ENCODE assay signal across 14 cellular contexts in genomic region chr18:32152705-32153448, GRCh38. TPM values are rescaled to one million over a fixed set of nuclear protein-coding genes. Genes with fewer than 3 reads are reported as not detected.
DNase-seq lines count a peak whose midpoint lies in the region; ATAC-seq and TF ChIP-seq lines count a peak whose summit lies in the region.
"Had no signal": no experiment of that assay in that cellular context is flagged by ENCODE, and none has a peak within 500 bp of the region (broad histone marks: within the 10 kb centered on the region; RNA-seq: fewer than 3 reads in every experiment).

No MANE protein-coding gene starts in this region.

- H3K9me3 ChIP-seq in left lung: peaks cover 0 to 6% of the 10 kb centered on the region in 2 donors

- H3K4me3 ChIP-seq in left lung: no peak overlapping the region

- H3K27ac ChIP-seq in left lung: no peak overlapping the region

- in situ Hi-C loops in GM13977 (cut with MboI; ENCODE audit: low pct_unique_long_range_greater_than_20kb, low sequenced_read_pairs, unreplicated experiment): no loop called here

- no peaks in the 10 kb centered on the region for H3K27me3 ChIP-seq in left lung

- no peaks in the 10 kb centered on the region for H3K36me3 ChIP-seq in left lung

- DNase-seq in GM13977 (ENCODE audit: low spot score) (peak; percentile 43), epidermal melanocyte (ENCODE audit: insufficient read length, low spot score) (no peak), NCI-H1436 treated with DMSO at 0.1 percent for 48 hours (lab: John Stamatoyannopoulos, UW) (no peak), left lung (no peak)
- DNase-seq in activated CD4-positive, alpha-beta T cell treated with anti-CD3 and anti-CD28 coated beads for 4 hours: no peak
- DNase-seq: activated T-cell treated with anti-CD3 and anti-CD28 coated beads, Interleukin-2, amount 50 U/mL, for 48 hours; CD8-positive, alpha-beta memory T cell; erythroblast; NCI-H1694; T-helper 17 cell had no signal

- H3K4me1 ChIP-seq in left lung: peaks cover 2% of the 10 kb centered on the region in 2 donors

- no peak for TF ChIP-seq CTCF in GM13977 (IDR thresholded peaks at IDR 0.05; ENCODE audit: extremely low read depth, insufficient read depth, missing control alignments)
- TF ChIP-seq CTCF in left lung (IDR thresholded peaks at IDR 0.05): no peak

- ATAC-seq in GM19324 (IDR thresholded peaks at IDR 0.05; ENCODE audit: low FRiP score, unreplicated experiment) (peak; percentile 56), HG02678 (IDR thresholded peaks at IDR 0.05; ENCODE audit: unreplicated experiment) (peak; percentile 80), HG03432 (IDR thresholded peaks at IDR 0.05; ENCODE audit: unreplicated experiment) (peak; percentile 88), left lung (no peak)
- ATAC-seq: T-helper 17 cell had no signal

- intact Hi-C loops in left lung (cut with DNase I): no loop called here

RNA-seq across cellular contexts. Expression of gene MEP1B, which starts 37.0 kb away (rescaled TPM):
- total RNA-seq in left lung: not detected
- total RNA-seq: CD8-positive, alpha-beta memory T cell; HT1080 had no signal
